6 cellular contexts compared by ENCODE assay signal in genomic region chr1:77820121-77820520, GRCh38.
"Had no signal": no experiment of that assay in that cellular context is flagged by ENCODE, and none has a peak within 500 bp of the region (broad histone marks: within the 10 kb centered on the region; RNA-seq: fewer than 3 reads in every experiment).

No MANE protein-coding gene starts in this region.

- H3K27me3 Mint-ChIP-seq: IgD-negative memory B cell had no signal

- H3K9me3 Mint-ChIP-seq: IgD-negative memory B cell had no signal

- H3K4me3 Mint-ChIP-seq: IgD-negative memory B cell had no signal

- H2AFZ ChIP-seq: GM23248 had no signal

- H3K27ac Mint-ChIP-seq: IgD-negative memory B cell had no signal

- H3K4me3 ChIP-seq: GM23248 had no signal

- H3K27ac ChIP-seq: GM23248, HL-60 had no signal

- H3K9ac ChIP-seq: GM23248 had no signal

- DNase-seq: GM23248, GOT3, H7, HCEC 1CT had no signal
